In the genomic region with DNA sequence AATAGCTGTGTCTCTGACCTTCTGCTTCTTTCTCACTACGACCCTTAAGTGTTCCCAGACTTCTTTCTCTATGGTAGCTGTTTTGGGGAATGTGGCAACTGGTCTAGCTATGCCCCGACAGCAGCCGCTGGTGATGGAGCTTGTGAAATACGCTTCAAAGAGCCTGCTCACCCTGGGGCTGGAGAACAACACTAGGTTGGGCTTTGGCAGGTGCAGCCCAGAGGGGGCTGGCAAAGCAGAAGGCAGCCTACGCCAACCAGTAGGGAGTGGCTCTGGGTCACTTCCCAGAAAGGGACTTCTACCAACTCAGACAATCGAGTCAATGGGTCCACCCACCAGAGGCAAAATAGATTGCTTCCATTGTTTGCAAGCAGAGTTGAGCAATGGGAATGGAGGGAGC, we compare ENCODE assay signal across 1 cellular context.
TF ChIP-seq lines count a peak whose summit lies in the region.

No MANE protein-coding gene starts in this region.

TF ChIP-seq in GM12878, 131 proteins besides CTCF, POLR2A, EP300 and RAD21 (continued from another document):
- TF ChIP-seq, protein P1, sequence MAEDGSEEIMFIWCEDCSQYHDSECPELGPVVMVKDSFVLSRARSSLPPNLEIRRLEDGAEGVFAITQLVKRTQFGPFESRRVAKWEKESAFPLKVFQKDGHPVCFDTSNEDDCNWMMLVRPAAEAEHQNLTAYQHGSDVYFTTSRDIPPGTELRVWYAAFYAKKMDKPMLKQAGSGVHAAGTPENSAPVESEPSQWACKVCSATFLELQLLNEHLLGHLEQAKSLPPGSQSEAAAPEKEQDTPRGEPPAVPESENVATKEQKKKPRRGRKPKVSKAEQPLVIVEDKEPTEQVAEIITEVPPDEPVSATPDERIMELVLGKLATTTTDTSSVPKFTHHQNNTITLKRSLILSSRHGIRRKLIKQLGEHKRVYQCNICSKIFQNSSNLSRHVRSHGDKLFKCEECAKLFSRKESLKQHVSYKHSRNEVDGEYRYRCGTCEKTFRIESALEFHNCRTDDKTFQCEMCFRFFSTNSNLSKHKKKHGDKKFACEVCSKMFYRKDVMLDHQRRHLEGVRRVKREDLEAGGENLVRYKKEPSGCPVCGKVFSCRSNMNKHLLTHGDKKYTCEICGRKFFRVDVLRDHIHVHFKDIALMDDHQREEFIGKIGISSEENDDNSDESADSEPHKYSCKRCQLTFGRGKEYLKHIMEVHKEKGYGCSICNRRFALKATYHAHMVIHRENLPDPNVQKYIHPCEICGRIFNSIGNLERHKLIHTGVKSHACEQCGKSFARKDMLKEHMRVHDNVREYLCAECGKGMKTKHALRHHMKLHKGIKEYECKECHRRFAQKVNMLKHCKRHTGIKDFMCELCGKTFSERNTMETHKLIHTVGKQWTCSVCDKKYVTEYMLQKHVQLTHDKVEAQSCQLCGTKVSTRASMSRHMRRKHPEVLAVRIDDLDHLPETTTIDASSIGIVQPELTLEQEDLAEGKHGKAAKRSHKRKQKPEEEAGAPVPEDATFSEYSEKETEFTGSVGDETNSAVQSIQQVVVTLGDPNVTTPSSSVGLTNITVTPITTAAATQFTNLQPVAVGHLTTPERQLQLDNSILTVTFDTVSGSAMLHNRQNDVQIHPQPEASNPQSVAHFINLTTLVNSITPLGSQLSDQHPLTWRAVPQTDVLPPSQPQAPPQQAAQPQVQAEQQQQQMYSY (CRISPR knock-in tag; IDR thresholded peaks at IDR 0.05), result no peak
- TF ChIP-seq TAF1 (IDR thresholded peaks at IDR 0.05; ENCODE audit: borderline replicate concordance, low read depth, low read length) (no peak), ZNF622 (IDR thresholded peaks at IDR 0.05) (no peak), CBX5 (IDR thresholded peaks at IDR 0.05; ENCODE audit: low read depth) (no peak), TBL1XR1 (IDR thresholded peaks at IDR 0.05; ENCODE audit: low read depth, low read length) (no peak), POLR2AphosphoS5 (IDR thresholded peaks at IDR 0.05; ENCODE audit: low read length) (no peak), CEBPB (IDR thresholded peaks at IDR 0.05; ENCODE audit: borderline replicate concordance in 1 of 2, low read depth in 2 of 2, low read length in 2 of 2) (no peak), MYC (IDR thresholded peaks at IDR 0.05; ENCODE audit: insufficient read depth, insufficient read length, insufficient replicate concordance, low read length, severe bottlenecking) (no peak), IKZF2 (IDR thresholded peaks at IDR 0.05) (no peak), TARDBP (IDR thresholded peaks at IDR 0.05; ENCODE audit: borderline replicate concordance) (no peak)
- TF ChIP-seq, protein P2, sequence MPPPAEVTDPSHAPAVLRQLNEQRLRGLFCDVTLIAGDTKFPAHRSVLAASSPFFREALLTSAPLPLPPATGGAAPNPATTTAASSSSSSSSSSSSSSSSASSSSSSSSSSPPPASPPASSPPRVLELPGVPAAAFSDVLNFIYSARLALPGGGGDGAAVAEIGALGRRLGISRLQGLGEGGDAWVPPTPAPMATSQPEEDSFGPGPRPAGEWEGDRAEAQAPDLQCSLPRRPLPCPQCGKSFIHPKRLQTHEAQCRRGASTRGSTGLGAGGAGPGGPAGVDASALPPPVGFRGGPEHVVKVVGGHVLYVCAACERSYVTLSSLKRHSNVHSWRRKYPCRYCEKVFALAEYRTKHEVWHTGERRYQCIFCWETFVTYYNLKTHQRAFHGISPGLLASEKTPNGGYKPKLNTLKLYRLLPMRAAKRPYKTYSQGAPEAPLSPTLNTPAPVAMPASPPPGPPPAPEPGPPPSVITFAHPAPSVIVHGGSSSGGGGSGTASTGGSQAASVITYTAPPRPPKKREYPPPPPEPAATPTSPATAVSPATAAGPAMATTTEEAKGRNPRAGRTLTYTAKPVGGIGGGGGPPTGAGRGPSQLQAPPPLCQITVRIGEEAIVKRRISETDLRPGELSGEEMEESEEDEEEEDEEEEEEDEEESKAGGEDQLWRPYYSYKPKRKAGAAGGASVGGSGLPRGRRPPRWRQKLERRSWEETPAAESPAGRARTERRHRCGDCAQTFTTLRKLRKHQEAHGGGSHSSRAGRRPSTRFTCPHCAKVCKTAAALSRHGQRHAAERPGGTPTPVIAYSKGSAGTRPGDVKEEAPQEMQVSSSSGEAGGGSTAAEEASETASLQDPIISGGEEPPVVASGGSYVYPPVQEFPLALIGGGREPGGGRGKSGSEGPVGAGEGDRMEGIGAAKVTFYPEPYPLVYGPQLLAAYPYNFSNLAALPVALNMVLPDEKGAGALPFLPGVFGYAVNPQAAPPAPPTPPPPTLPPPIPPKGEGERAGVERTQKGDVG (CRISPR knock-in tag; IDR thresholded peaks at IDR 0.05), result no peak
- TF ChIP-seq, protein P3, sequence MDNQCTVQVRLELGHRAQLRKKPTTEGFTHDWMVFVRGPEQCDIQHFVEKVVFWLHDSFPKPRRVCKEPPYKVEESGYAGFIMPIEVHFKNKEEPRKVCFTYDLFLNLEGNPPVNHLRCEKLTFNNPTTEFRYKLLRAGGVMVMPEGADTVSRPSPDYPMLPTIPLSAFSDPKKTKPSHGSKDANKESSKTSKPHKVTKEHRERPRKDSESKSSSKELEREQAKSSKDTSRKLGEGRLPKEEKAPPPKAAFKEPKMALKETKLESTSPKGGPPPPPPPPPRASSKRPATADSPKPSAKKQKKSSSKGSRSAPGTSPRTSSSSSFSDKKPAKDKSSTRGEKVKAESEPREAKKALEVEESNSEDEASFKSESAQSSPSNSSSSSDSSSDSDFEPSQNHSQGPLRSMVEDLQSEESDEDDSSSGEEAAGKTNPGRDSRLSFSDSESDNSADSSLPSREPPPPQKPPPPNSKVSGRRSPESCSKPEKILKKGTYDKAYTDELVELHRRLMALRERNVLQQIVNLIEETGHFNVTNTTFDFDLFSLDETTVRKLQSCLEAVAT (IDR thresholded peaks at IDR 0.05), result no peak
- TF ChIP-seq, protein P4, sequence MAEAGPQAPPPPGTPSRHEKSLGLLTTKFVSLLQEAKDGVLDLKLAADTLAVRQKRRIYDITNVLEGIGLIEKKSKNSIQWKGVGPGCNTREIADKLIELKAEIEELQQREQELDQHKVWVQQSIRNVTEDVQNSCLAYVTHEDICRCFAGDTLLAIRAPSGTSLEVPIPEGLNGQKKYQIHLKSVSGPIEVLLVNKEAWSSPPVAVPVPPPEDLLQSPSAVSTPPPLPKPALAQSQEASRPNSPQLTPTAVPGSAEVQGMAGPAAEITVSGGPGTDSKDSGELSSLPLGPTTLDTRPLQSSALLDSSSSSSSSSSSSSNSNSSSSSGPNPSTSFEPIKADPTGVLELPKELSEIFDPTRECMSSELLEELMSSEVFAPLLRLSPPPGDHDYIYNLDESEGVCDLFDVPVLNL (IDR thresholded peaks at IDR 0.05; ENCODE audit: low read depth, low read length), result no peak
